26 cellular contexts compared by ENCODE assay signal in the genomic region with DNA sequence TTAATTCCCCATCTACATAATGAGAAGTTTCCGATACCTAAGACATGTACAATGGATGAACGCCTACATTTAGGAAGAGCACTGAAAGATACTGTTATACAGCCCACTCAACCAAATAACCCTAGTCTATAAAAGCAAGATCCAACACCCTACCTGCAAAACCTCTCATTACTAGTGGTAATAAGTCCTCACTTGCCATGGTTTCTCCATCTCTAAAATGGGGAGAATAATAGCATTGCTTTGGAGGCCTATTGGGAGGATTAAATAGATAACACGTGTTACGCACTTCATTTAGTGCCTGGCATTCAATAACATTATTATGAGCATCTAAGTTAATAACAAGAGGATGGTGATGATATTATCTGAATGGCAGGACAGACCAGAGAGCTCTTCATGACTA. TPM values are rescaled to one million over a fixed set of nuclear protein-coding genes. Genes with fewer than 3 reads are reported as not detected.
A peak's percentile ranks its signal among the peaks of the same experiment; 100 is the strongest.
DNase-seq lines count a peak whose midpoint lies in the region; ATAC-seq, FAIRE-seq and TF ChIP-seq lines count a peak whose summit lies in the region.
"Had no signal": no experiment of that assay in that cellular context is flagged by ENCODE, and none has a peak within 500 bp of the region (broad histone marks: within the 10 kb centered on the region; RNA-seq: fewer than 3 reads in every experiment).

No MANE protein-coding gene starts in this region.

- H3K36me3 ChIP-seq in astrocyte (ENCODE audit: insufficient read depth, low read length) (no peaks in the 10 kb centered on the region), hepatocyte (replicated peaks; ENCODE audit: insufficient read depth, low read depth) (no peaks in the 10 kb centered on the region), Karpas-422 (ENCODE audit: insufficient read depth, low read length) (no peaks in the 10 kb centered on the region), WERI-Rb-1 (no peaks in the 10 kb centered on the region)
- H3K36me3 ChIP-seq: left lung, stomach, tibial artery had no signal

- peak overlapping the region; percentile 75 for H3K4me3 Mint-ChIP-seq in HFFc6
- no peak overlapping the region for H3K4me3 Mint-ChIP-seq in astrocyte (ENCODE audit: unreplicated experiment)
- H3K4me3 Mint-ChIP-seq in progenitor cell of endocrine pancreas (ENCODE audit: low read depth) = no peak overlapping the region
- no peak overlapping the region for H3K4me3 Mint-ChIP-seq in activated CD8-positive, alpha-beta T cell treated with anti-CD3 and anti-CD28 coated beads, Interleukin-2, amount 10 ng/mL, durations not matched to agents 7 days and 5 days
- H3K4me3 Mint-ChIP-seq: activated naive CD8-positive, alpha-beta T cell; CD4-positive, alpha-beta T cell; natural killer cell had no signal

- 90% methylated on average over 4 of the region's 4 CpGs for WGBS in hepatocyte (ENCODE audit: low lambda C conversion rate, missing lambda C conversion rate)

- DNase-seq in HFFc6 = no peak
- DNase-seq in astrocyte (ENCODE audit: low read depth) = no peak
- no peak for DNase-seq in hepatocyte (ENCODE audit: low spot score)
- DNase-seq in progenitor cell of endocrine pancreas (ENCODE audit: low spot score, unreplicated experiment) = no peak
- DNase-seq in activated CD8-positive, alpha-beta T cell treated with anti-CD3 and anti-CD28 coated beads, Interleukin-2, amount 10 ng/mL, durations not matched to agents 7 days and 5 days = no peak
- DNase-seq in Karpas-422 = no peak
- no peak for DNase-seq in WERI-Rb-1
- DNase-seq: activated CD4-positive, alpha-beta T cell treated with anti-CD3 and anti-CD28 coated beads, Interleukin-2, amount 50 U/mL, for 48 hours; activated CD4-positive, CD25-positive, alpha-beta regulatory T cell; CD4-positive, alpha-beta T cell; cerebellar nuclear complex; foreskin melanocyte; GF-D8; left lung; natural killer cell; NCI-H1048; NCI-H187 treated with DMSO at 0.1 percent for 48 hours; NCI-H774; stimulated activated CD4-positive, alpha-beta T cell treated with anti-CD3 and anti-CD28 coated beads, Interleukin-15, amount 100 ng/mL, for 24 hours; stomach; T-helper 9 cell; tibial artery had no signal

- H3K9me2 ChIP-seq in hepatocyte (replicated peaks; ENCODE audit: insufficient read depth) (no peaks in the 10 kb centered on the region), Karpas-422 (replicated peaks; ENCODE audit: insufficient read depth, low read length) (no peaks in the 10 kb centered on the region)

- H3K4me1 ChIP-seq in astrocyte (ENCODE audit: insufficient read depth, low read length) (peaks cover 22% of the 10 kb centered on the region), hepatocyte (ENCODE audit: insufficient read depth) (peaks cover 34% of the 10 kb centered on the region), Karpas-422 (ENCODE audit: low read length) (no peaks in the 10 kb centered on the region)

- H3K9me3 Mint-ChIP-seq in HFFc6 (no peaks in the 10 kb centered on the region), astrocyte (ENCODE audit: unreplicated experiment) (no peaks in the 10 kb centered on the region), progenitor cell of endocrine pancreas (ENCODE audit: low read depth) (peaks cover 2% of the 10 kb centered on the region)
- no peaks in the 10 kb centered on the region for H3K9me3 Mint-ChIP-seq in activated CD8-positive, alpha-beta T cell treated with anti-CD3 and anti-CD28 coated beads, Interleukin-2, amount 10 ng/mL, durations not matched to agents 7 days and 5 days (ENCODE audit: insufficient read depth)
- H3K9me3 Mint-ChIP-seq: activated T-helper 2 cell treated with anti-CD3 and anti-CD28 coated beads, Interferon-gamma antibody, Interleukin-2, Interleukin-4, amounts not matched to agents 10 μg/mL and 5 μg/mL and 100 μg/mL, durations not matched to agents 14 hours and 24 hours and 36 hours; CD4-positive, alpha-beta T cell; natural killer cell had no signal

- H3K27me3 Mint-ChIP-seq in HFFc6 (ENCODE audit: insufficient read depth) = no peaks in the 10 kb centered on the region
- H3K27me3 Mint-ChIP-seq in astrocyte (ENCODE audit: low read depth, unreplicated experiment) = no peaks in the 10 kb centered on the region
- H3K27me3 Mint-ChIP-seq in progenitor cell of endocrine pancreas = no peaks in the 10 kb centered on the region
- peaks cover 3% of the 10 kb centered on the region for H3K27me3 Mint-ChIP-seq in activated CD8-positive, alpha-beta T cell treated with anti-CD3 and anti-CD28 coated beads, Interleukin-2, amount 10 ng/mL, durations not matched to agents 7 days and 5 days (ENCODE audit: low read depth)

- CTCF ChIA-PET in activated CD8-positive, alpha-beta T cell treated with anti-CD3 and anti-CD28 coated beads, Interleukin-2, amount 10 ng/mL, durations not matched to agents 7 days and 5 days (lab: Charles Lee) = no interaction called here

- H3K4me1 Mint-ChIP-seq in HFFc6 (ENCODE audit: low read depth) (peaks cover 75% of the 10 kb centered on the region), astrocyte (ENCODE audit: low read depth, unreplicated experiment) (peaks cover 43% of the 10 kb centered on the region), progenitor cell of endocrine pancreas (ENCODE audit: low read depth) (peaks cover 70% of the 10 kb centered on the region)
- no peaks in the 10 kb centered on the region for H3K4me1 Mint-ChIP-seq in activated CD8-positive, alpha-beta T cell treated with anti-CD3 and anti-CD28 coated beads, Interleukin-2, amount 10 ng/mL, durations not matched to agents 7 days and 5 days (ENCODE audit: low read depth)
- H3K4me1 Mint-ChIP-seq: natural killer cell had no signal

- TF ChIP-seq CTCF in HFFc6 (IDR thresholded peaks at IDR 0.05) (no peak), astrocyte (IDR thresholded peaks at IDR 0.05; ENCODE audit: insufficient read depth, low read depth, low read length) (no peak), hepatocyte (IDR thresholded peaks at IDR 0.05; ENCODE audit: poor library complexity) (no peak), progenitor cell of endocrine pancreas (IDR thresholded peaks at IDR 0.05; ENCODE audit: unreplicated experiment) (no peak), WERI-Rb-1 (IDR thresholded peaks at IDR 0.05; ENCODE audit: low read depth, low read length) (no peak)

- peaks cover 89% of the 10 kb centered on the region for H3K79me2 ChIP-seq in astrocyte (ENCODE audit: insufficient read depth, low read length)
- peaks cover 95% of the 10 kb centered on the region for H3K79me2 ChIP-seq in hepatocyte
- no peaks in the 10 kb centered on the region for H3K79me2 ChIP-seq in Karpas-422 (ENCODE audit: low read length)

- ATAC-seq in activated CD8-positive, alpha-beta T cell treated with anti-CD3 and anti-CD28 coated beads, Interleukin-2, amount 10 ng/mL, durations not matched to agents 7 days and 5 days = no peak
- ATAC-seq: natural killer cell, sciatic nerve had no signal

- H3K9ac ChIP-seq in astrocyte (ENCODE audit: low read length) (peak overlapping the region; percentile 57), Karpas-422 (ENCODE audit: low read length) (no peak overlapping the region)

- H3K27ac ChIP-seq in astrocyte (ENCODE audit: low read depth, low read length) = peak overlapping the region; percentile 73
- peak overlapping the region; percentile 49 for H3K27ac ChIP-seq in hepatocyte
- H3K27ac ChIP-seq in Karpas-422 (ENCODE audit: low read length) = no peak overlapping the region
- H3K27ac ChIP-seq in WERI-Rb-1 = no peak overlapping the region
- H3K27ac ChIP-seq: left lung, tibial artery had no signal

- peaks cover 27% of the 10 kb centered on the region for H4K20me1 ChIP-seq in astrocyte (ENCODE audit: insufficient read depth, low read length)
- peaks cover 9% of the 10 kb centered on the region for H4K20me1 ChIP-seq in hepatocyte (ENCODE audit: insufficient read depth, poor library complexity, severe bottlenecking)
- no peaks in the 10 kb centered on the region for H4K20me1 ChIP-seq in Karpas-422 (ENCODE audit: insufficient read depth, low read depth, low read length)

- H3K36me3 Mint-ChIP-seq in HFFc6 (ENCODE audit: low read depth) = no peaks in the 10 kb centered on the region; the same call in 1 of the 2 replicates
- H3K36me3 Mint-ChIP-seq in astrocyte (ENCODE audit: low read depth, unreplicated experiment) = peaks cover 2% of the 10 kb centered on the region
- peaks cover 12% of the 10 kb centered on the region for H3K36me3 Mint-ChIP-seq in progenitor cell of endocrine pancreas (ENCODE audit: insufficient read depth)
- H3K36me3 Mint-ChIP-seq in activated CD8-positive, alpha-beta T cell treated with anti-CD3 and anti-CD28 coated beads, Interleukin-2, amount 10 ng/mL, durations not matched to agents 7 days and 5 days (ENCODE audit: low read depth) = no peaks in the 10 kb centered on the region
- H3K36me3 Mint-ChIP-seq: activated naive CD8-positive, alpha-beta T cell; natural killer cell had no signal

- FAIRE-seq in astrocyte (lab: Jason Lieb, UNC) = no peak
- FAIRE-seq: GM18507 had no signal

- H3K4me3 ChIP-seq in astrocyte (ENCODE audit: insufficient read depth, low read depth, low read length) (no peak overlapping the region), hepatocyte (no peak overlapping the region), Karpas-422 (ENCODE audit: low read length) (no peak overlapping the region), WERI-Rb-1 (ENCODE audit: low read depth, low read length) (no peak overlapping the region)
- H3K4me3 ChIP-seq: left lung, stomach, tibial artery had no signal

- H3K4me2 ChIP-seq in astrocyte (ENCODE audit: low read length) = peak overlapping the region; percentile 77
- H3K4me2 ChIP-seq in hepatocyte = peak overlapping the region; percentile 39
- no peak overlapping the region for H3K4me2 ChIP-seq in Karpas-422 (ENCODE audit: low read depth, low read length, poor library complexity, severe bottlenecking)

- H3K9me3 ChIP-seq in astrocyte (ENCODE audit: insufficient read depth, low read depth, low read length) = no peaks in the 10 kb centered on the region
- no peaks in the 10 kb centered on the region for H3K9me3 ChIP-seq in hepatocyte (ENCODE audit: low read depth)
- H3K9me3 ChIP-seq in Karpas-422 (ENCODE audit: low read length) = no peaks in the 10 kb centered on the region
- H3K9me3 ChIP-seq in WERI-Rb-1 (ENCODE audit: severe bottlenecking) = no peaks in the 10 kb centered on the region
- H3K9me3 ChIP-seq: left lung, stomach, tibial artery had no signal

- H2AFZ ChIP-seq in astrocyte (ENCODE audit: low read depth, low read length) (no peak overlapping the region), hepatocyte (no peak overlapping the region), Karpas-422 (ENCODE audit: low read length) (no peak overlapping the region)

- peak overlapping the region; percentile 88 for H3K27ac Mint-ChIP-seq in HFFc6
- H3K27ac Mint-ChIP-seq in astrocyte (ENCODE audit: unreplicated experiment) = no peak overlapping the region
- H3K27ac Mint-ChIP-seq in progenitor cell of endocrine pancreas = peak overlapping the region; percentile 90
- no peak overlapping the region for H3K27ac Mint-ChIP-seq in activated CD8-positive, alpha-beta T cell treated with anti-CD3 and anti-CD28 coated beads, Interleukin-2, amount 10 ng/mL, durations not matched to agents 7 days and 5 days
- H3K27ac Mint-ChIP-seq: activated naive CD8-positive, alpha-beta T cell; activated T-helper 2 cell treated with anti-CD3 and anti-CD28 coated beads, Interferon-gamma antibody, Interleukin-2, Interleukin-4, amounts not matched to agents 10 μg/mL and 5 μg/mL and 100 μg/mL, durations not matched to agents 14 hours and 24 hours and 36 hours; CD4-positive, alpha-beta T cell; natural killer cell had no signal

- POLR2A ChIA-PET in activated CD8-positive, alpha-beta T cell treated with anti-CD3 and anti-CD28 coated beads, Interleukin-2, amount 10 ng/mL, durations not matched to agents 7 days and 5 days (lab: Charles Lee) = no interaction called here

- no peaks in the 10 kb centered on the region for H3K27me3 ChIP-seq in astrocyte (ENCODE audit: insufficient read depth, low read length)
- no peaks in the 10 kb centered on the region for H3K27me3 ChIP-seq in hepatocyte
- H3K27me3 ChIP-seq in Karpas-422 (ENCODE audit: low read length) = no peaks in the 10 kb centered on the region
- no peaks in the 10 kb centered on the region for H3K27me3 ChIP-seq in WERI-Rb-1 (ENCODE audit: insufficient read depth, low read depth, severe bottlenecking)
- H3K27me3 ChIP-seq: left lung, stomach, tibial artery had no signal

RNA-seq across cellular contexts. Expression of a gene that starts 16.9 kb away (rescaled TPM):
- total RNA-seq in HFFc6 (2021; fragmentation: NEBNext Ultra II Directional; extraction: Animal tissue kit (Norgen Biotek cat#: 25700)) = 10 to 100 TPM; 13.9 to 20.2 (median 17.7) TPM
- total RNA-seq in astrocyte (50.0 and 54.6 TPM in 2 replicates), hepatocyte (108 and 115 TPM in 2 replicates), progenitor cell of endocrine pancreas (138 and 154 TPM in 2 replicates)
- polyA plus RNA-seq in hepatocyte = 27.2 and 30.1 TPM in 2 replicates
- under 1 TPM in 1 of 2 experiments, not detected in 1; 0.05 TPM for total RNA-seq in activated CD8-positive, alpha-beta T cell treated with anti-CD3 and anti-CD28 coated beads, Interleukin-2, amount 10 ng/mL, durations not matched to agents 7 days and 5 days
- total RNA-seq in Karpas-422 (2014; rRNA removed; shearing (Covaris generic); ENCODE audit: low replicate concordance) = 0.04 TPM in 1 of 2 replicates, not detected in the other

RNA-seq across cellular contexts. Expression of a gene that starts 50.9 kb away (rescaled TPM):
- 10 to 100 TPM; 53.7 to 64.4 (median 60.2) TPM for total RNA-seq in HFFc6 (2021; fragmentation: NEBNext Ultra II Directional; extraction: Animal tissue kit (Norgen Biotek cat#: 25700))
- total RNA-seq in astrocyte (34.7 and 38.7 TPM in 2 replicates), hepatocyte (52.9 and 55.5 TPM in 2 replicates), progenitor cell of endocrine pancreas (36.5 and 38.2 TPM in 2 replicates)
- polyA plus RNA-seq in hepatocyte = 22.4 and 23.5 TPM in 2 replicates
- total RNA-seq in activated CD8-positive, alpha-beta T cell treated with anti-CD3 and anti-CD28 coated beads, Interleukin-2, amount 10 ng/mL, durations not matched to agents 7 days and 5 days = 10 to 100 TPM; 18.9 to 19.0 TPM
- total RNA-seq in Karpas-422 (2014; rRNA removed; shearing (Covaris generic); ENCODE audit: low replicate concordance) = 10.5 and 30.3 TPM in 2 replicates

Comparison
In these comparisons a context has a peak if more than half of its experiments do, and no peak if none do; other contexts are left out.
1. H3K27ac Mint-ChIP-seq: peak in HFFc6 (single experiment) and progenitor cell of endocrine pancreas (single experiment); none in astrocyte (single experiment) and activated CD8-positive, alpha-beta T cell treated with anti-CD3 and anti-CD28 coated beads, Interleukin-2, amount 10 ng/mL, durations not matched to agents 7 days and 5 days (single experiment).
2. H3K27ac ChIP-seq: peak in astrocyte (single experiment) and hepatocyte (single experiment); none in Karpas-422 (single experiment) and WERI-Rb-1 (single experiment).
3. RNA of a gene that starts 16.9 kb away (total RNA-seq): 138 to 154 TPM in progenitor cell of endocrine pancreas, 108 to 115 TPM in hepatocyte, 50.0 to 54.6 TPM in astrocyte and 13.9 to 20.2 TPM in HFFc6; 0.05 TPM in activated CD8-positive, alpha-beta T cell treated with anti-CD3 and anti-CD28 coated beads, Interleukin-2, amount 10 ng/mL, durations not matched to agents 7 days and 5 days and 0.04 TPM in Karpas-422; every median in the first group is over 10 times any median in the second.